Comparison of ENCODE assay signal across 1 cellular context in genomic region chrX:9767375-9767774, GRCh38.
TF ChIP-seq lines count a peak whose summit lies in the region.

No MANE protein-coding gene starts in this region.

TF ChIP-seq in GM12878, 131 proteins besides CTCF, POLR2A, EP300 and RAD21:
- TF ChIP-seq SMARCA5 (IDR thresholded peaks at IDR 0.05) (no peak), CEBPZ (IDR thresholded peaks at IDR 0.05; ENCODE audit: low read depth, low read length) (no peak), SMC3 (IDR thresholded peaks at IDR 0.05; ENCODE audit: borderline replicate concordance, low read length) (no peak), STAT1 (conservative IDR thresholded peaks at IDR 0.05) (no peak), KLF5 (IDR thresholded peaks at IDR 0.05; ENCODE audit: partially characterized antibody) (no peak), TARDBP (IDR thresholded peaks at IDR 0.05; ENCODE audit: borderline replicate concordance) (no peak), PML (IDR thresholded peaks at IDR 0.05; ENCODE audit: low read length) (no peak)
